8 cellular contexts compared by ENCODE assay signal in the genomic region with DNA sequence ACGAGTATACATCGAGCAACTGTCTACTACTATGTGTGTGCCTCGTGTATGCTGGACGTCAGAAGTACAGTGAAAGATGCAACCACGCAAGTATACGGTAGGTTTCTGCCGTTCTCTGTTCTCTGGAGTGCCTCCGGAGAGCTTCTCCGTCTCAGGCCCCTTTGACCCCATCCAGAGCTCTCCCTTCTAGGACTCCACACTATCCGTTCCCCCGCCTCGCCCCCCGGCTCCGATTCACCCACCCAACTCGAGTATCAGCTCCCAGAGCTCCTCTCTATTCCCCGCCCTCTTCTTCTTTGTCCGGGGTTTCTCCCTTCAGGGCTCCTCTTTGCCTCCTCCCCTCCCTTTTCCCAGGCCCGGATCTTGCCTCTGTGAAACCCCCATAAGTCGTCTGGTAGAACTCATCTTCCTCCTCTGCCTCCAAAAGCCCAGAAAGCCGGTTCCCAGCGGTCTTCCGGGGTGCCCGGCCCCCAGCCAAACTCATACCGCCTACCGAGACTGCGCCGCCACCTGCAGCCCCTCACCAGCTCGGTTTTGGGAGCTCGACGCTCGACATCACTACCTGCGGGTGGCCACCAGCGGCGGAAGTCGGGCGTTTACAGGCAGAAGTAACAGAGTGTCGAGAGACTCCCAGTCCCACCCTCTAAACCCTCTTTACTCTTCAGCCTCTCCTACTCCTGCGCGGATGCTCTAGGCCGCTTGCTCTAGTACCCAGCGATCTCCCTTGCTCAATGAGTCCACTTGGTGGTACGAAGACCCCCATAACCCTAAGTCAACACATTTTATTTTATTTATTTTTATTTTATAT. TPM values are rescaled to one million over a fixed set of nuclear protein-coding genes. Genes with fewer than 3 reads are reported as not detected.
DNase-seq lines count a peak whose midpoint lies in the region; ATAC-seq and TF ChIP-seq lines count a peak whose summit lies in the region.

A gene with protein sequence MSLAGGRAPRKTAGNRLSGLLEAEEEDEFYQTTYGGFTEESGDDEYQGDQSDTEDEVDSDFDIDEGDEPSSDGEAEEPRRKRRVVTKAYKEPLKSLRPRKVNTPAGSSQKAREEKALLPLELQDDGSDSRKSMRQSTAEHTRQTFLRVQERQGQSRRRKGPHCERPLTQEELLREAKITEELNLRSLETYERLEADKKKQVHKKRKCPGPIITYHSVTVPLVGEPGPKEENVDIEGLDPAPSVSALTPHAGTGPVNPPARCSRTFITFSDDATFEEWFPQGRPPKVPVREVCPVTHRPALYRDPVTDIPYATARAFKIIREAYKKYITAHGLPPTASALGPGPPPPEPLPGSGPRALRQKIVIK (minus strand): TSS at position 560 of the 808 bp plus-strand sequence. CDS start 76 bp downstream, at position 484.

- POLR2A ChIA-PET in activated naive CD8-positive, alpha-beta T cell treated with anti-CD3 and anti-CD28 coated beads, Interleukin-2, amount 10 ng/mL, durations not matched to agents 7 days and 5 days (lab: Charles Lee) = interaction anchor here (0.7 to 3.4 kb wide), 30 partner anchors 9 to 954 kb away, joined by 3 to 28 read pairs (median 3); a partner anchor contains a TSS

- peak within 1 kb of the TSS; percentile 68 for H3K27ac ChIP-seq in parathyroid adenoma
- H3K27ac ChIP-seq in tibial artery = peak within 1 kb of the TSS; percentile 92 to 95

- peak within 1 kb of the TSS; percentile 66 for H3K4me2 ChIP-seq in parathyroid adenoma (ENCODE audit: low read length)

- peaks cover 11% of the 10 kb centered on the region for H3K36me3 Mint-ChIP-seq in activated naive CD8-positive, alpha-beta T cell treated with anti-CD3 and anti-CD28 coated beads, Interleukin-2, amount 10 ng/mL, durations not matched to agents 7 days and 5 days

- intact Hi-C loops in Right ventricle myocardium inferior (cut with DNase I) = no loop called here
- intact Hi-C loops in tibial artery (cut with DNase I; ENCODE audit: low total_unique reads) = loop anchor here (5.0 to 10.0 kb wide), 2 partner anchors 62 to 155 kb away; a partner anchor contains a TSS

- no peaks in the 10 kb centered on the region for H3K9me3 ChIP-seq in parathyroid adenoma (ENCODE audit: control insufficient read depth, low read length)
- H3K9me3 ChIP-seq in tibial artery = no peaks in the 10 kb centered on the region

- H3K4me1 ChIP-seq in parathyroid adenoma = no peaks in the 10 kb centered on the region
- H3K4me1 ChIP-seq in tibial artery = peaks cover 0 to 34% (median 25%) of the 10 kb centered on the region in 4 donors

- H3K4me1 Mint-ChIP-seq in activated naive CD8-positive, alpha-beta T cell treated with anti-CD3 and anti-CD28 coated beads, Interleukin-2, amount 10 ng/mL, durations not matched to agents 7 days and 5 days = peaks cover 18% of the 10 kb centered on the region

- H3K27me3 Mint-ChIP-seq in activated naive CD8-positive, alpha-beta T cell treated with anti-CD3 and anti-CD28 coated beads, Interleukin-2, amount 10 ng/mL, durations not matched to agents 7 days and 5 days = peaks cover 15% of the 10 kb centered on the region

- ATAC-seq in HG02678 (IDR thresholded peaks at IDR 0.05; ENCODE audit: unreplicated experiment) (peak; percentile 89), Right ventricle myocardium inferior (peak; percentile 98)
- peak; percentile 94 for ATAC-seq in activated naive CD8-positive, alpha-beta T cell treated with anti-CD3 and anti-CD28 coated beads, Interleukin-2, amount 10 ng/mL, durations not matched to agents 7 days and 5 days (ENCODE audit: low read depth)

- H3K36me3 ChIP-seq in parathyroid adenoma (ENCODE audit: control insufficient read depth, insufficient read depth, low read length) (no peaks in the 10 kb centered on the region), tibial artery (peaks cover 6 to 12% (median 11%) of the 10 kb centered on the region in 3 donors)

- peak within 1 kb of the TSS; percentile 28 for H3K9ac ChIP-seq in parathyroid adenoma

- no peaks in the 10 kb centered on the region for H3K79me2 ChIP-seq in parathyroid adenoma

- H3K4me3 Mint-ChIP-seq in activated naive CD8-positive, alpha-beta T cell treated with anti-CD3 and anti-CD28 coated beads, Interleukin-2, amount 10 ng/mL, durations not matched to agents 7 days and 5 days = peak within 1 kb of the TSS; percentile 97

- no peaks in the 10 kb centered on the region for H3K27me3 ChIP-seq in parathyroid adenoma (ENCODE audit: control insufficient read depth, insufficient read depth, low read length)
- no peaks in the 10 kb centered on the region for H3K27me3 ChIP-seq in tibial artery

- H3K27ac Mint-ChIP-seq in activated naive CD8-positive, alpha-beta T cell treated with anti-CD3 and anti-CD28 coated beads, Interleukin-2, amount 10 ng/mL, durations not matched to agents 7 days and 5 days = peak within 1 kb of the TSS; percentile 98

- no peaks in the 10 kb centered on the region for H3K9me3 Mint-ChIP-seq in activated naive CD8-positive, alpha-beta T cell treated with anti-CD3 and anti-CD28 coated beads, Interleukin-2, amount 10 ng/mL, durations not matched to agents 7 days and 5 days

- TF ChIP-seq CTCF in GM12864 (IDR thresholded peaks at IDR 0.05; ENCODE audit: low read depth, low read length, missing control alignments) (no peak), parathyroid adenoma (IDR thresholded peaks at IDR 0.05) (no peak), tibial artery (IDR thresholded peaks at IDR 0.05) (peak in 1 of 2 experiments; percentile 49)

- H2AFZ ChIP-seq in parathyroid adenoma = peak within 1 kb of the TSS; percentile 89

- H3K4me3 ChIP-seq in GM12864 (ENCODE audit: low read depth, low read length) = peak within 1 kb of the TSS; percentile 69
- peak within 1 kb of the TSS; percentile 94 for H3K4me3 ChIP-seq in parathyroid adenoma (ENCODE audit: low read depth, low read length)
- H3K4me3 ChIP-seq in tibial artery = peak within 1 kb of the TSS; percentile 85 to 91

- peak; percentile 69 for DNase-seq in GM12864 (ENCODE audit: low read depth)
- DNase-seq in NCI-H1417 treated with DMSO at 0.1 percent for 48 hours (lab: John Stamatoyannopoulos, UW) = peak; percentile 76
- peak; percentile 53 to 83 for DNase-seq in SW 1271 (lab: John Stamatoyannopoulos, UW)
- peak; percentile 85 for DNase-seq in activated naive CD8-positive, alpha-beta T cell treated with anti-CD3 and anti-CD28 coated beads, Interleukin-2, amount 10 ng/mL, durations not matched to agents 7 days and 5 days
- peak; percentile 92 for DNase-seq in Right ventricle myocardium inferior (ENCODE audit: missing footprints)
- DNase-seq in tibial artery = peak; percentile 87 to 90

RNA-seq across cellular contexts. Expression of the gene that starts here (rescaled TPM):
- total RNA-seq in activated naive CD8-positive, alpha-beta T cell treated with anti-CD3 and anti-CD28 coated beads, Interleukin-2, amount 10 ng/mL, durations not matched to agents 7 days and 5 days = 10 to 100 TPM; 67.4 to 86.9 TPM
- total RNA-seq in Right ventricle myocardium inferior = 47.1 TPM

Comparison
In these comparisons a context has a peak if more than half of its experiments do, and no peak if none do; other contexts are left out.
1. Peak in every context shown above with its lines: DNase-seq, ATAC-seq, H3K4me3 ChIP-seq and H3K27ac ChIP-seq.